8 cellular contexts compared by ENCODE assay signal in the genomic region with DNA sequence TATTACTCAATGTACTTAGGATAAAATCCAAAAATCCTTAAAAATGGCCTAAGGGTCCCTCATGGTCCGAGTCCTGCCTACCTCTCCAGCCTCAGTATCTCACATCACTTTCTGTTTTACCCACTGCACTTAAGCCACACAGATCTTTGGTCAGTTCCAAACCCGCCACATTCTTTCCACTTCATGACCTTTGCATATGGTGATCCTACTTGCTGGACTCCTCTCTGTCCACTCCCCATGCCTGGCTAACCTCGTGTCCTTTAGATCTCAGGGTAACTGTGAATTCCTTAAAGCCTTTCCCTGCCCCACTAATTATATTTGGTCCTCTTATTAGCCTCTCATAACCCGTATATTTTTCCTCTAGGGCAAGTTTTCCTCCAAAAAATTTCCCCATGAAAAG. TPM values are rescaled to one million over a fixed set of nuclear protein-coding genes. Genes with fewer than 3 reads are reported as not detected.
DNase-seq lines count a peak whose midpoint lies in the region; ATAC-seq and TF ChIP-seq lines count a peak whose summit lies in the region.

No MANE protein-coding gene starts in this region.

- H3K27ac ChIP-seq in SK-N-SH (ENCODE audit: low read depth in 2 of 2, low read length in 1 of 2) (no peak overlapping the region), SK-N-MC (no peak overlapping the region), skin epidermis (peak overlapping the region in 6 of 21 experiments; percentile 17 to 95 (median 90)), aorta (ENCODE audit: low read depth in 1 of 2, low read length in 2 of 2) (no peak overlapping the region)

- H3K4me3 ChIP-seq in SK-N-SH (ENCODE audit: low read depth in 2 of 2, low read length in 1 of 2) (peak overlapping the region; percentile 80 to 87), SK-N-MC (peak overlapping the region; percentile 94), fibroblast of mammary gland (ENCODE audit: control insufficient read depth, low read depth, low read length) (peak overlapping the region; percentile 99), skin epidermis (peak overlapping the region in 5 of 7 experiments; percentile 52 to 98 (median 89)), aorta (ENCODE audit: low read length in 2 of 2) (no peak overlapping the region)

- no peaks in the 10 kb centered on the region for H3K9me3 ChIP-seq in SK-N-SH
- H3K9me3 ChIP-seq in SK-N-MC (ENCODE audit: low read depth, low read length), result no peaks in the 10 kb centered on the region
- no peaks in the 10 kb centered on the region for H3K9me3 ChIP-seq in aorta (ENCODE audit: control insufficient read depth, low read length)

- intact Hi-C loops in aorta (cut with DNase I), result loop anchor here in 1 of 2 donors (10.0 kb wide), 1 partner anchor 258 kb away; no protein-coding TSS in a partner anchor

- no peak for ATAC-seq in SK-N-SH treated with all-trans-retinoic acid at 6 μM for 48 hours
- ATAC-seq in aorta (ENCODE audit: low FRiP score), result no peak

- peaks cover 7 to 12% of the 10 kb centered on the region in 2 experiments; a peak in 3 of 4 replicates for H3K4me1 ChIP-seq in SK-N-SH (ENCODE audit: control insufficient read depth in 1 of 2, insufficient read depth in 2 of 2, low read depth in 1 of 2, low read length in 1 of 2)
- no peaks in the 10 kb centered on the region for H3K4me1 ChIP-seq in aorta (ENCODE audit: control insufficient read depth in 1 of 2, insufficient read depth in 2 of 2, low read length in 2 of 2)

- H3K27me3 ChIP-seq in SK-N-SH (ENCODE audit: insufficient read depth), result no peaks in the 10 kb centered on the region
- H3K27me3 ChIP-seq in aorta (ENCODE audit: control insufficient read depth in 1 of 2, insufficient read depth in 2 of 2, low read length in 1 of 2), result no peaks in the 10 kb centered on the region

- CTCF ChIA-PET in SK-N-SH (lab: Yijun Ruan, JAX), result no interaction called here

- H3K79me2 ChIP-seq in SK-N-SH (ENCODE audit: insufficient read depth), result peaks cover 61% of the 10 kb centered on the region

- peaks cover 3% of the 10 kb centered on the region; the same call in 1 of the 2 replicates for H4K20me1 ChIP-seq in SK-N-SH (ENCODE audit: insufficient read depth)

- DNase-seq in SK-N-SH (no peak), SK-N-MC (ENCODE audit: low read depth, low spot score) (no peak), fibroblast of mammary gland (ENCODE audit: low read depth) (no peak), aorta (no peak), NCI-H2171 treated with DMSO at 0.1 percent for 48 hours (lab: John Stamatoyannopoulos, UW) (no peak), ecto neural progenitor cell (ENCODE audit: low spot score) (no peak)

- H3K9ac ChIP-seq in SK-N-SH (no peak overlapping the region), SK-N-MC (ENCODE audit: insufficient read length) (peak overlapping the region; percentile 92)

- POLR2A ChIA-PET in SK-N-SH (lab: Yijun Ruan, JAX), result interaction anchor here (0.6 kb wide), 1 partner anchor 80 kb away, joined by 3 read pairs; no protein-coding TSS in a partner anchor

- no peak for TF ChIP-seq RAD21 in SK-N-SH (IDR thresholded peaks at IDR 0.05; ENCODE audit: low read length)

- H3K36me3 ChIP-seq in SK-N-SH (replicated peaks in 1 of 2; ENCODE audit: control insufficient read depth in 1 of 2, insufficient read depth in 2 of 2, low read length in 1 of 2) (peaks cover 28 to 36% of the 10 kb centered on the region in 2 experiments), SK-N-MC (ENCODE audit: insufficient read depth, low read length) (peaks cover 52% of the 10 kb centered on the region), aorta (ENCODE audit: control insufficient read depth in 1 of 2, insufficient read depth in 2 of 2, low read length in 1 of 2) (peaks cover 0 to 5% of the 10 kb centered on the region in 2 donors)

- TF ChIP-seq EP300 in SK-N-SH (IDR thresholded peaks at IDR 0.05; ENCODE audit: borderline replicate concordance in 1 of 2, low read depth in 1 of 2, low read length in 1 of 2), result no peak

- H2AFZ ChIP-seq in SK-N-SH (ENCODE audit: low read depth), result no peak overlapping the region

- H3F3A ChIP-seq in SK-N-SH (replicated peaks; ENCODE audit: insufficient read depth), result no peaks in the 10 kb centered on the region

- TF ChIP-seq CTCF in SK-N-SH (IDR thresholded peaks at IDR 0.05), result no peak
- TF ChIP-seq CTCF in fibroblast of mammary gland (conservative IDR thresholded peaks at IDR 0.05; ENCODE audit: control insufficient read depth, insufficient read depth, low read depth, low read length), result no peak

- no peaks in the 10 kb centered on the region for H3K9me2 ChIP-seq in SK-N-SH

- H3K4me2 ChIP-seq in SK-N-SH, result peak overlapping the region; percentile 81

- 71% methylated on average over 4 of the region's 4 CpGs for WGBS in SK-N-SH (ENCODE audit: low lambda C conversion rate)
- 64 to 67% methylated on average over 4 of the region's 4 CpGs for WGBS in aorta, 2 donors

TF ChIP-seq in SK-N-SH, 30 proteins besides CTCF, POLR2A, EP300 and RAD21 (continues in another document):
- TF ChIP-seq RCOR1 (IDR thresholded peaks at IDR 0.05; ENCODE audit: low read length) (no peak), EZH2phosphoT487 (IDR thresholded peaks at IDR 0.05; ENCODE audit: borderline replicate concordance, low read depth) (no peak), NFIC (IDR thresholded peaks at IDR 0.05; ENCODE audit: borderline replicate concordance) (no peak), JUND (IDR thresholded peaks at IDR 0.05) (no peak), NRF1 (IDR thresholded peaks at IDR 0.05; ENCODE audit: low read depth, low read length) (no peak), SMC3 (IDR thresholded peaks at IDR 0.05; ENCODE audit: low read depth, low read length) (no peak), CHD2 (IDR thresholded peaks at IDR 0.05; ENCODE audit: low read length, partially characterized antibody) (no peak), TCF12 (IDR thresholded peaks at IDR 0.05) (no peak), FOXJ3 (CRISPR knock-in tag; IDR thresholded peaks at IDR 0.05) (no peak), SIN3A (IDR thresholded peaks at IDR 0.05; ENCODE audit: borderline replicate concordance, low read depth, low read length) (no peak), ELF1 (IDR thresholded peaks at IDR 0.05) (no peak)
- TF ChIP-seq, protein P1, sequence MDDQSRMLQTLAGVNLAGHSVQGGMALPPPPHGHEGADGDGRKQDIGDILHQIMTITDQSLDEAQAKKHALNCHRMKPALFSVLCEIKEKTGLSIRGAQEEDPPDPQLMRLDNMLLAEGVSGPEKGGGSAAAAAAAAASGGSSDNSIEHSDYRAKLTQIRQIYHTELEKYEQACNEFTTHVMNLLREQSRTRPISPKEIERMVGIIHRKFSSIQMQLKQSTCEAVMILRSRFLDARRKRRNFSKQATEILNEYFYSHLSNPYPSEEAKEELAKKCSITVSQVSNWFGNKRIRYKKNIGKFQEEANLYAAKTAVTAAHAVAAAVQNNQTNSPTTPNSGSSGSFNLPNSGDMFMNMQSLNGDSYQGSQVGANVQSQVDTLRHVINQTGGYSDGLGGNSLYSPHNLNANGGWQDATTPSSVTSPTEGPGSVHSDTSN (IDR thresholded peaks at IDR 0.05), result no peak

TF ChIP-seq in SK-N-SH treated with all-trans-retinoic acid at 6 μM for 48 hours, 23 proteins besides CTCF, POLR2A, EP300 and RAD21 (continues in another document):
- TF ChIP-seq TCF4 (CRISPR knock-in tag; IDR thresholded peaks at IDR 0.05; ENCODE audit: borderline replicate concordance) (no peak), BACH2 (CRISPR knock-in tag; IDR thresholded peaks at IDR 0.05; ENCODE audit: borderline replicate concordance) (no peak), PPARA (CRISPR knock-in tag; IDR thresholded peaks at IDR 0.05; ENCODE audit: borderline replicate concordance) (no peak), ZFP30 (CRISPR knock-in tag; IDR thresholded peaks at IDR 0.05) (no peak)
- TF ChIP-seq, protein P2, sequence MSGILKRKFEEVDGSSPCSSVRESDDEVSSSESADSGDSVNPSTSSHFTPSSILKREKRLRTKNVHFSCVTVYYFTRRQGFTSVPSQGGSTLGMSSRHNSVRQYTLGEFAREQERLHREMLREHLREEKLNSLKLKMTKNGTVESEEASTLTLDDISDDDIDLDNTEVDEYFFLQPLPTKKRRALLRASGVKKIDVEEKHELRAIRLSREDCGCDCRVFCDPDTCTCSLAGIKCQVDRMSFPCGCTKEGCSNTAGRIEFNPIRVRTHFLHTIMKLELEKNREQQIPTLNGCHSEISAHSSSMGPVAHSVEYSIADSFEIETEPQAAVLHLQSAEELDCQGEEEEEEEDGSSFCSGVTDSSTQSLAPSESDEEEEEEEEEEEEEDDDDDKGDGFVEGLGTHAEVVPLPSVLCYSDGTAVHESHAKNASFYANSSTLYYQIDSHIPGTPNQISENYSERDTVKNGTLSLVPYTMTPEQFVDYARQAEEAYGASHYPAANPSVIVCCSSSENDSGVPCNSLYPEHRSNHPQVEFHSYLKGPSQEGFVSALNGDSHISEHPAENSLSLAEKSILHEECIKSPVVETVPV (CRISPR knock-in tag; IDR thresholded peaks at IDR 0.05), result no peak
- TF ChIP-seq, protein P3, sequence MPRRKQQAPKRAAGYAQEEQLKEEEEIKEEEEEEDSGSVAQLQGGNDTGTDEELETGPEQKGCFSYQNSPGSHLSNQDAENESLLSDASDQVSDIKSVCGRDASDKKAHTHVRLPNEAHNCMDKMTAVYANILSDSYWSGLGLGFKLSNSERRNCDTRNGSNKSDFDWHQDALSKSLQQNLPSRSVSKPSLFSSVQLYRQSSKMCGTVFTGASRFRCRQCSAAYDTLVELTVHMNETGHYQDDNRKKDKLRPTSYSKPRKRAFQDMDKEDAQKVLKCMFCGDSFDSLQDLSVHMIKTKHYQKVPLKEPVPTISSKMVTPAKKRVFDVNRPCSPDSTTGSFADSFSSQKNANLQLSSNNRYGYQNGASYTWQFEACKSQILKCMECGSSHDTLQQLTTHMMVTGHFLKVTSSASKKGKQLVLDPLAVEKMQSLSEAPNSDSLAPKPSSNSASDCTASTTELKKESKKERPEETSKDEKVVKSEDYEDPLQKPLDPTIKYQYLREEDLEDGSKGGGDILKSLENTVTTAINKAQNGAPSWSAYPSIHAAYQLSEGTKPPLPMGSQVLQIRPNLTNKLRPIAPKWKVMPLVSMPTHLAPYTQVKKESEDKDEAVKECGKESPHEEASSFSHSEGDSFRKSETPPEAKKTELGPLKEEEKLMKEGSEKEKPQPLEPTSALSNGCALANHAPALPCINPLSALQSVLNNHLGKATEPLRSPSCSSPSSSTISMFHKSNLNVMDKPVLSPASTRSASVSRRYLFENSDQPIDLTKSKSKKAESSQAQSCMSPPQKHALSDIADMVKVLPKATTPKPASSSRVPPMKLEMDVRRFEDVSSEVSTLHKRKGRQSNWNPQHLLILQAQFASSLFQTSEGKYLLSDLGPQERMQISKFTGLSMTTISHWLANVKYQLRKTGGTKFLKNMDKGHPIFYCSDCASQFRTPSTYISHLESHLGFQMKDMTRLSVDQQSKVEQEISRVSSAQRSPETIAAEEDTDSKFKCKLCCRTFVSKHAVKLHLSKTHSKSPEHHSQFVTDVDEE (CRISPR knock-in tag; IDR thresholded peaks at IDR 0.05), result no peak

RNA-seq across cellular contexts. Expression of a gene that starts 1.2 kb away (rescaled TPM):
- 19.3 and 27.1 TPM in 2 replicates for polyA plus RNA-seq in SK-N-SH (2012; rRNA removed)
- 20.6 and 22.0 TPM in 2 replicates for polyA plus RNA-seq in SK-N-SH (2012; cell fraction: cytosol; rRNA removed)
- polyA plus RNA-seq in SK-N-SH (2012; cell fraction: nucleus; rRNA removed), result 21.9 and 41.5 TPM in 2 replicates
- total RNA-seq in aorta, result 10 to 100 TPM; 27.5 to 38.2 TPM
- 10 to 100 TPM in 1 of 2 donors, 1 to 10 TPM in 1; 5.0 to 15.8 TPM for polyA plus RNA-seq in aorta

Comparison
In these comparisons a context has a peak if more than half of its experiments do, and no peak if none do; other contexts are left out.
1. H3K4me3 ChIP-seq: peak in SK-N-SH (2 of 2), SK-N-MC (single experiment), fibroblast of mammary gland (single experiment) and skin epidermis (5 of 7); none in aorta (0 of 2).